Comparison of ENCODE assay signal across 16 cellular contexts in genomic region chr12:117855165-117855564, GRCh38.
"Had no signal": no experiment of that assay in that cellular context is flagged by ENCODE, and none has a peak within 500 bp of the region (broad histone marks: within the 10 kb centered on the region; RNA-seq: fewer than 3 reads in every experiment).

No MANE protein-coding gene starts in this region.

- H2AFZ ChIP-seq: parathyroid adenoma had no signal

- H3K4me3 ChIP-seq: ovary, psoas muscle, right lobe of liver, sigmoid colon, stomach, thoracic aorta, thyroid gland, tibial nerve, upper lobe of left lung, vagina had no signal

- DNase-seq: natural killer cell; ovary; psoas muscle; right cardiac atrium; sigmoid colon; stimulated activated CD4-positive, alpha-beta T cell treated with anti-CD3 and anti-CD28 coated beads, Interleukin-15, amount 100 ng/mL, for 24 hours; stimulated activated naive CD4-positive, alpha-beta T cell treated with Interleukin-2 at 50 U/mL for 16 hours had no signal

- H3K4me1 ChIP-seq: parathyroid adenoma, psoas muscle, right lobe of liver, sigmoid colon, stomach, thyroid gland, tibial nerve, upper lobe of left lung, vagina had no signal

- H3K9ac ChIP-seq: parathyroid adenoma had no signal

- H3K36me3 ChIP-seq: ovary, right lobe of liver, sigmoid colon, stomach, thoracic aorta, thyroid gland, tibial nerve, upper lobe of left lung, vagina had no signal

- H3K9me3 ChIP-seq: ovary, psoas muscle, right lobe of liver, sigmoid colon, thoracic aorta, thyroid gland, upper lobe of left lung, vagina had no signal

- H3K79me2 ChIP-seq: parathyroid adenoma had no signal

- ATAC-seq: right cardiac atrium had no signal

- H3K27me3 ChIP-seq: ovary, right lobe of liver, thyroid gland, tibial nerve, upper lobe of left lung, vagina had no signal

- H3K27ac ChIP-seq: ovary, parathyroid adenoma, psoas muscle, right lobe of liver, sigmoid colon, thoracic aorta, thyroid gland, tibial nerve, upper lobe of left lung, vagina had no signal

- FAIRE-seq: small intestine had no signal
